In genomic region chr2:200861617-200862016, GRCh38 we compare ENCODE assay signal across 8 cellular contexts. TPM values are rescaled to one million over a fixed set of nuclear protein-coding genes. Genes with fewer than 3 reads are reported as not detected.
DNase-seq lines count a peak whose midpoint lies in the region; ATAC-seq, FAIRE-seq and TF ChIP-seq lines count a peak whose summit lies in the region.

No MANE protein-coding gene starts in this region.

- H3K4me1 ChIP-seq in subcutaneous abdominal adipose tissue (ENCODE audit: control insufficient read depth in 5 of 5, insufficient read depth in 5 of 5, low read length in 5 of 5), result peaks cover 4 to 55% (median 50%) of the 10 kb centered on the region in 5 donors

- ATAC-seq in activated naive CD8-positive, alpha-beta T cell treated with anti-CD3 and anti-CD28 coated beads, Interleukin-2, amount 10 ng/mL, durations not matched to agents 7 days and 5 days (ENCODE audit: low read depth), result no peak

- peaks cover 32% of the 10 kb centered on the region for H3K4me1 Mint-ChIP-seq in T-helper 2 cell treated with Interferon-gamma antibody and Interleukin-4, amounts not matched to agents 5 μg/mL and 100 μg/mL, for 36 hours (ENCODE audit: low read depth)
- peaks cover 39% of the 10 kb centered on the region for H3K4me1 Mint-ChIP-seq in activated naive CD8-positive, alpha-beta T cell treated with anti-CD3 and anti-CD28 coated beads, Interleukin-2, amount 10 ng/mL, durations not matched to agents 7 days and 5 days

- H3K36me3 ChIP-seq in kidney epithelial cell (ENCODE audit: control insufficient read depth, insufficient read depth, low read length) (no peaks in the 10 kb centered on the region), subcutaneous abdominal adipose tissue (ENCODE audit: control insufficient read depth in 5 of 5, insufficient read depth in 5 of 5, low read length in 5 of 5) (peaks cover 28 to 40% (median 31%) of the 10 kb centered on the region in 5 donors)

- POLR2A ChIA-PET in activated naive CD8-positive, alpha-beta T cell treated with anti-CD3 and anti-CD28 coated beads, Interleukin-2, amount 10 ng/mL, durations not matched to agents 7 days and 5 days (lab: Charles Lee), result interaction anchor here (0.6 to 3.2 kb wide), 6 partner anchors 26 to 781 kb away, joined by 3 to 10 read pairs (median 4); partner anchors contain the start of genes NIF3L1 and PPIL3

- no peaks in the 10 kb centered on the region for H3K27me3 Mint-ChIP-seq in T-helper 2 cell treated with Interferon-gamma antibody and Interleukin-4, amounts not matched to agents 5 μg/mL and 100 μg/mL, for 36 hours (ENCODE audit: low read depth)
- no peaks in the 10 kb centered on the region for H3K27me3 Mint-ChIP-seq in activated naive CD8-positive, alpha-beta T cell treated with anti-CD3 and anti-CD28 coated beads, Interleukin-2, amount 10 ng/mL, durations not matched to agents 7 days and 5 days

- no peaks in the 10 kb centered on the region for H3K9me3 ChIP-seq in subcutaneous abdominal adipose tissue (ENCODE audit: control insufficient read depth in 5 of 5, low read length in 5 of 5)

- no peak for TF ChIP-seq CTCF in kidney epithelial cell (IDR thresholded peaks at IDR 0.05; ENCODE audit: insufficient read depth, low read length, poor library complexity, severe bottlenecking)

- no peak for FAIRE-seq in frontal cortex (lab: Jason Lieb, UNC)

- H3K27ac Mint-ChIP-seq in T-helper 2 cell treated with Interferon-gamma antibody and Interleukin-4, amounts not matched to agents 5 μg/mL and 100 μg/mL, for 36 hours, result peak overlapping the region; percentile 95
- peak overlapping the region; percentile 98 for H3K27ac Mint-ChIP-seq in activated naive CD8-positive, alpha-beta T cell treated with anti-CD3 and anti-CD28 coated beads, Interleukin-2, amount 10 ng/mL, durations not matched to agents 7 days and 5 days

- peak overlapping the region; percentile 37 to 73 (median 66) for H3K9ac ChIP-seq in subcutaneous abdominal adipose tissue (ENCODE audit: low read length in 5 of 5)

- H3K27me3 ChIP-seq in kidney epithelial cell (ENCODE audit: control insufficient read depth, insufficient read depth, low read length) (no peaks in the 10 kb centered on the region), subcutaneous abdominal adipose tissue (ENCODE audit: control insufficient read depth in 5 of 5, insufficient read depth in 4 of 5, low read length in 5 of 5) (no peaks in the 10 kb centered on the region)

- peaks cover 72% of the 10 kb centered on the region for H3K36me3 Mint-ChIP-seq in T-helper 2 cell treated with Interferon-gamma antibody and Interleukin-4, amounts not matched to agents 5 μg/mL and 100 μg/mL, for 36 hours (ENCODE audit: low read depth)
- peaks cover 59% of the 10 kb centered on the region for H3K36me3 Mint-ChIP-seq in activated naive CD8-positive, alpha-beta T cell treated with anti-CD3 and anti-CD28 coated beads, Interleukin-2, amount 10 ng/mL, durations not matched to agents 7 days and 5 days

- DNase-seq in T-helper 2 cell treated with Interferon-gamma antibody and Interleukin-4, amounts not matched to agents 5 μg/mL and 100 μg/mL, for 36 hours (ENCODE audit: low spot score), result no peak
- no peak for DNase-seq in T-helper 2 cell
- no peak for DNase-seq in activated naive CD8-positive, alpha-beta T cell treated with anti-CD3 and anti-CD28 coated beads, Interleukin-2, amount 10 ng/mL, durations not matched to agents 7 days and 5 days
- no peak for DNase-seq in kidney epithelial cell (ENCODE audit: low read depth)
- no peak for DNase-seq in NCI-H524 treated with DMSO at 0.1 percent for 48 hours (lab: John Stamatoyannopoulos, UW)
- DNase-seq in cerebellar nuclear complex (lab: John Stamatoyannopoulos, UW), result no peak
- no peak for DNase-seq in frontal cortex (ENCODE audit: low spot score in 2 of 2)

- no peaks in the 10 kb centered on the region for H3K9me3 Mint-ChIP-seq in T-helper 2 cell treated with Interferon-gamma antibody and Interleukin-4, amounts not matched to agents 5 μg/mL and 100 μg/mL, for 36 hours
- no peaks in the 10 kb centered on the region for H3K9me3 Mint-ChIP-seq in activated naive CD8-positive, alpha-beta T cell treated with anti-CD3 and anti-CD28 coated beads, Interleukin-2, amount 10 ng/mL, durations not matched to agents 7 days and 5 days

- peak overlapping the region; percentile 100 for H3K27ac ChIP-seq in subcutaneous abdominal adipose tissue (ENCODE audit: low read depth, low read length)

- peak overlapping the region; percentile 95 for H3K4me3 Mint-ChIP-seq in T-helper 2 cell treated with Interferon-gamma antibody and Interleukin-4, amounts not matched to agents 5 μg/mL and 100 μg/mL, for 36 hours
- H3K4me3 Mint-ChIP-seq in activated naive CD8-positive, alpha-beta T cell treated with anti-CD3 and anti-CD28 coated beads, Interleukin-2, amount 10 ng/mL, durations not matched to agents 7 days and 5 days, result peak overlapping the region; percentile 96

- peak overlapping the region; percentile 99 for H3K4me3 ChIP-seq in kidney epithelial cell (ENCODE audit: low read depth, low read length)
- H3K4me3 ChIP-seq in subcutaneous abdominal adipose tissue (ENCODE audit: low read depth in 1 of 5, low read length in 5 of 5), result peak overlapping the region; percentile 83 to 98 (median 86)

RNA-seq across cellular contexts. Expression of gene CLK1, which starts 2.8 kb away (rescaled TPM):
- total RNA-seq in activated naive CD8-positive, alpha-beta T cell treated with anti-CD3 and anti-CD28 coated beads, Interleukin-2, amount 10 ng/mL, durations not matched to agents 7 days and 5 days, result 100 to 1,000 TPM; 204 to 228 TPM
- total RNA-seq in kidney epithelial cell (47.6 and 63.0 TPM in 2 replicates), frontal cortex (182 TPM)

RNA-seq across cellular contexts. Expression of gene PPIL3, which starts 27.3 kb away (rescaled TPM):
- total RNA-seq in activated naive CD8-positive, alpha-beta T cell treated with anti-CD3 and anti-CD28 coated beads, Interleukin-2, amount 10 ng/mL, durations not matched to agents 7 days and 5 days, result 10 to 100 TPM; 44.2 to 45.2 TPM
- total RNA-seq in kidney epithelial cell, result 26.8 and 27.5 TPM in 2 replicates
- total RNA-seq in frontal cortex, result 46.5 TPM

RNA-seq across cellular contexts. Expression of gene NIF3L1, which starts 27.6 kb away (rescaled TPM):
- total RNA-seq in activated naive CD8-positive, alpha-beta T cell treated with anti-CD3 and anti-CD28 coated beads, Interleukin-2, amount 10 ng/mL, durations not matched to agents 7 days and 5 days, result 10 to 100 TPM; 36.9 to 37.7 TPM
- 19.7 and 31.4 TPM in 2 replicates for total RNA-seq in kidney epithelial cell
- total RNA-seq in frontal cortex, result 33.4 TPM

RNA-seq across cellular contexts. Expression of gene BZW1, which starts 49.9 kb away (rescaled TPM):
- 100 to 1,000 TPM; 197 to 199 TPM for total RNA-seq in activated naive CD8-positive, alpha-beta T cell treated with anti-CD3 and anti-CD28 coated beads, Interleukin-2, amount 10 ng/mL, durations not matched to agents 7 days and 5 days
- total RNA-seq in kidney epithelial cell (347 and 378 TPM in 2 replicates), frontal cortex (437 TPM)
